1 cellular context compared by ENCODE assay signal in the genomic region with DNA sequence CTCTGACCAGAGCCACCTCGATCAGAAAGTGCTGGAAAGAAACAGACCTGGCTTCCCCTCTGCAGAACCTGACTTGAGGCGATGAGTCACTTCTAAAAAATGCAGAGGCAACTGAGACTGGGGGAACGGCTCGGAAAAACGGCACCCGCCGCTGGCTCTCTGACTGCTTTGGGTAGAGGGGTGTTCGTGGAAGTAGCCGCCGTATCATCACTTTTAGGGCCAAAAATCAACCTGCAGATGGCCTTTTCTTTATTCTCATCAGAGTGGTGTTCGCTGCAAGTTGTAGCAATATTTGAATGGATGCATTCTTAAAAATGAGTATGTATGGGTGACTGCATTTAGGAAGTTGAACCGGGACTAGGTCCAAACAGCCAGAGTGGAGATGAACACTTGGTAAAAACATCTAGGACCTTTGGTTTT.
A peak's percentile ranks its signal among the peaks of the same experiment; 100 is the strongest.
TF ChIP-seq lines count a peak whose summit lies in the region.

No MANE protein-coding gene starts in this region.

TF ChIP-seq in HepG2, 621 proteins besides CTCF, POLR2A, EP300 and RAD21 (continued from another document):
- TF ChIP-seq ZNF512B (CRISPR knock-in tag; IDR thresholded peaks at IDR 0.05; ENCODE audit: borderline replicate concordance) (no peak), ZSCAN25 (CRISPR knock-in tag; IDR thresholded peaks at IDR 0.05) (peak; percentile 54; the same call in 1 of the 2 replicates)
